Comparison of ENCODE assay signal across 11 cellular contexts in genomic region chr17:3870871-3871306, GRCh38. TPM values are rescaled to one million over a fixed set of nuclear protein-coding genes. Genes with fewer than 3 reads are reported as not detected.
A peak's percentile ranks its signal among the peaks of the same experiment; 100 is the strongest.
DNase-seq lines count a peak whose midpoint lies in the region; ATAC-seq and TF ChIP-seq lines count a peak whose summit lies in the region.
"Had no signal": no experiment of that assay in that cellular context is flagged by ENCODE, and none has a peak within 500 bp of the region (broad histone marks: within the 10 kb centered on the region; RNA-seq: fewer than 3 reads in every experiment).

No MANE protein-coding gene starts in this region.

- H3K4me3 Mint-ChIP-seq in activated naive CD8-positive, alpha-beta T cell: peak overlapping the region; percentile 71
- no peak overlapping the region for H3K4me3 Mint-ChIP-seq in activated naive CD8-positive, alpha-beta T cell treated with anti-CD3 and anti-CD28 coated beads, Interleukin-2, amount 50 U/mL, for 24 hours
- H3K4me3 Mint-ChIP-seq in WTC11: no peak overlapping the region
- H3K4me3 Mint-ChIP-seq: CD14-positive monocyte had no signal

- no peak for ATAC-seq in activated naive CD8-positive, alpha-beta T cell treated with anti-CD3 and anti-CD28 coated beads, Interleukin-2, amount 50 U/mL, for 24 hours
- ATAC-seq in WTC11 (no peak), left cardiac atrium (peak; percentile 90 to 92), HG02973 (IDR thresholded peaks at IDR 0.05; ENCODE audit: unreplicated experiment) (no peak)

- TF ChIP-seq CTCF in WTC11 (IDR thresholded peaks at IDR 0.05) (no peak), transverse colon (IDR thresholded peaks at IDR 0.05) (no peak), prostate gland (IDR thresholded peaks at IDR 0.05) (no peak)

- intact Hi-C loops in left cardiac atrium (cut with DNase I) (no loop called here), transverse colon (cut with DNase I; ENCODE audit: low total_unique reads) (loop anchor here (10.0 kb wide), 1 partner anchor 1396 kb away; no protein-coding TSS in a partner anchor), prostate gland (cut with DNase I) (no loop called here)

- in situ Hi-C loops in transverse colon (cut with MboI; ENCODE audit: low pct_ligation_motif_present in 1 of 4, low pct_unique_long_range_greater_than_20kb in 1 of 4, low sequenced_read_pairs in 3 of 4): no loop called here

- no peaks in the 10 kb centered on the region for H3K27me3 ChIP-seq in transverse colon
- H3K27me3 ChIP-seq in prostate gland (replicated peaks; ENCODE audit: insufficient read depth): no peaks in the 10 kb centered on the region

- CTCF ChIA-PET in WTC11 (lab: Charles Lee): no interaction called here

- H3K36me3 ChIP-seq in transverse colon: peaks cover 0 to 8% (median 0%) of the 10 kb centered on the region in 4 donors
- no peaks in the 10 kb centered on the region for H3K36me3 ChIP-seq in prostate gland

- no peaks in the 10 kb centered on the region for H3K9me3 ChIP-seq in transverse colon
- H3K9me3 ChIP-seq in prostate gland: no peaks in the 10 kb centered on the region

- H3K27ac Mint-ChIP-seq in activated naive CD8-positive, alpha-beta T cell: peak overlapping the region; percentile 88
- no peak overlapping the region for H3K27ac Mint-ChIP-seq in activated naive CD8-positive, alpha-beta T cell treated with anti-CD3 and anti-CD28 coated beads, Interleukin-2, amount 50 U/mL, for 24 hours
- H3K27ac Mint-ChIP-seq in WTC11: peak overlapping the region; percentile 72; the same call in 1 of the 2 replicates

- H3K27ac ChIP-seq in transverse colon (peak overlapping the region in 1 of 4 donors; percentile 10), prostate gland (no peak overlapping the region)

- H3K4me3 ChIP-seq in transverse colon (no peak overlapping the region), prostate gland (no peak overlapping the region)

- H3K4me1 Mint-ChIP-seq in activated naive CD8-positive, alpha-beta T cell (ENCODE audit: low read depth): peaks cover 7% of the 10 kb centered on the region
- H3K4me1 Mint-ChIP-seq in activated naive CD8-positive, alpha-beta T cell treated with anti-CD3 and anti-CD28 coated beads, Interleukin-2, amount 50 U/mL, for 24 hours: no peaks in the 10 kb centered on the region
- no peaks in the 10 kb centered on the region for H3K4me1 Mint-ChIP-seq in WTC11

- H3K9me3 Mint-ChIP-seq in activated naive CD8-positive, alpha-beta T cell (ENCODE audit: low read depth): no peaks in the 10 kb centered on the region
- H3K9me3 Mint-ChIP-seq in activated naive CD8-positive, alpha-beta T cell treated with anti-CD3 and anti-CD28 coated beads, Interleukin-2, amount 50 U/mL, for 24 hours: no peaks in the 10 kb centered on the region
- no peaks in the 10 kb centered on the region for H3K9me3 Mint-ChIP-seq in WTC11

- 37 to 55% methylated on average over 2 to 11 of the region's 11 CpGs for WGBS in transverse colon (ENCODE audit: low coverage in 1 of 2), 2 donors
- WGBS in prostate gland: 31% methylated on average over 11 of the region's 11 CpGs

- H3K27me3 Mint-ChIP-seq in activated naive CD8-positive, alpha-beta T cell: no peaks in the 10 kb centered on the region
- H3K27me3 Mint-ChIP-seq in activated naive CD8-positive, alpha-beta T cell treated with anti-CD3 and anti-CD28 coated beads, Interleukin-2, amount 50 U/mL, for 24 hours: no peaks in the 10 kb centered on the region
- no peaks in the 10 kb centered on the region for H3K27me3 Mint-ChIP-seq in WTC11 (ENCODE audit: low read depth)

- H3K36me3 Mint-ChIP-seq in activated naive CD8-positive, alpha-beta T cell: peaks cover 3% of the 10 kb centered on the region
- H3K36me3 Mint-ChIP-seq in activated naive CD8-positive, alpha-beta T cell treated with anti-CD3 and anti-CD28 coated beads, Interleukin-2, amount 50 U/mL, for 24 hours (ENCODE audit: low read depth): peaks cover 8% of the 10 kb centered on the region
- H3K36me3 Mint-ChIP-seq in WTC11: peaks cover 16% of the 10 kb centered on the region

- peaks cover 0 to 4% (median 0%) of the 10 kb centered on the region in 4 donors for H3K4me1 ChIP-seq in transverse colon
- H3K4me1 ChIP-seq in prostate gland (replicated peaks): no peaks in the 10 kb centered on the region

- POLR2A ChIA-PET in WTC11 (lab: Charles Lee): no interaction called here

- TF ChIP-seq POLR2A in transverse colon (IDR thresholded peaks at IDR 0.05) (no peak), prostate gland (IDR thresholded peaks at IDR 0.05) (no peak)

- no peak for DNase-seq in activated naive CD8-positive, alpha-beta T cell treated with anti-CD3 and anti-CD28 coated beads, Interleukin-2, amount 50 U/mL, for 24 hours
- DNase-seq in WTC11 (ENCODE audit: low spot score): no peak
- DNase-seq in left cardiac atrium: peak; percentile 83
- DNase-seq in transverse colon: peak; percentile 34
- DNase-seq in prostate gland (ENCODE audit: low spot score): no peak
- DNase-seq in hepatic stellate cell (ENCODE audit: low spot score): no peak
- DNase-seq: mesenchymal stem cell; stimulated activated CD4-positive, alpha-beta T cell treated with anti-CD3 and anti-CD28 coated beads, Interleukin-2, amount 100 ng/mL, for 48 hours had no signal

- TF ChIP-seq EP300 in transverse colon (IDR thresholded peaks at IDR 0.05; ENCODE audit: low read depth): no peak

TF ChIP-seq in WTC11, 78 proteins besides CTCF, POLR2A, EP300 and RAD21:
- TF ChIP-seq SMAD3 (CRISPR knock-in tag; IDR thresholded peaks at IDR 0.05; ENCODE audit: borderline replicate concordance) (no peak), HMGXB4 (CRISPR knock-in tag; IDR thresholded peaks at IDR 0.05) (no peak), CREM (CRISPR knock-in tag; IDR thresholded peaks at IDR 0.05) (no peak), SOX15 (CRISPR knock-in tag; IDR thresholded peaks at IDR 0.05) (no peak), HMGA2 (CRISPR knock-in tag; IDR thresholded peaks at IDR 0.05) (no peak), ZMAT4 (CRISPR knock-in tag; IDR thresholded peaks at IDR 0.05) (no peak), ELF4 (CRISPR knock-in tag; IDR thresholded peaks at IDR 0.05; ENCODE audit: low read depth) (no peak), MAX (CRISPR knock-in tag; IDR thresholded peaks at IDR 0.05) (no peak), ERG (CRISPR knock-in tag; IDR thresholded peaks at IDR 0.05) (no peak), GTF2I (CRISPR knock-in tag; conservative IDR thresholded peaks at IDR 0.05) (no peak), NR2C2 (CRISPR knock-in tag; IDR thresholded peaks at IDR 0.05) (no peak), ZNF232 (CRISPR knock-in tag; IDR thresholded peaks at IDR 0.05) (no peak), FOXK1 (CRISPR knock-in tag; IDR thresholded peaks at IDR 0.05) (no peak)

RNA-seq across cellular contexts. Expression of gene CAMKK1, which starts 22.0 kb away (rescaled TPM):
- 8.0 to 9.6 TPM (median 8.7 TPM) in 3 replicates for total RNA-seq in WTC11 (2021)
- 1 to 10 TPM; 4.1 to 5.1 TPM for total RNA-seq in left cardiac atrium
- 10 to 100 TPM in 1 of 4 donors, 1 to 10 TPM in 3; 2.9 to 31.0 (median 5.0) TPM for total RNA-seq in transverse colon
- total RNA-seq in prostate gland: 10 to 100 TPM in 1 of 2 donors, 1 to 10 TPM in 1; 2.0 to 12.8 TPM

RNA-seq across cellular contexts. Expression of gene NCBP3, which starts 24.8 kb away (rescaled TPM):
- total RNA-seq in WTC11 (2021) (48.7 to 51.3 TPM (median 49.6 TPM) in 3 replicates), left cardiac atrium (10 to 100 TPM; 16.3 to 24.4 TPM), transverse colon (10 to 100 TPM; 28.9 to 55.6 (median 45.8) TPM), prostate gland (100 to 1,000 TPM in 1 of 2 donors, 10 to 100 TPM in 1; 14.8 to 370 TPM)

RNA-seq across cellular contexts. Expression of gene P2RX1, which starts 45.4 kb away (rescaled TPM):
- total RNA-seq in WTC11 (2021): 0.07 TPM in 1 of 3 replicates, not detected in the others
- total RNA-seq in left cardiac atrium: 1 to 10 TPM in 1 of 2 donors, under 1 TPM in 1; 0.62 to 3.5 TPM
- 10 to 100 TPM in 1 of 4 donors, 1 to 10 TPM in 2, under 1 TPM in 1; 0.82 to 11.2 (median 7.0) TPM for total RNA-seq in transverse colon
- total RNA-seq in prostate gland: 10 to 100 TPM in 1 of 2 donors, 1 to 10 TPM in 1; 3.8 to 22.5 TPM

Comparison
In these comparisons a context has a peak if more than half of its experiments do, and no peak if none do; other contexts are left out.
1. ATAC-seq: peak in left cardiac atrium (2 of 2); none in activated naive CD8-positive, alpha-beta T cell treated with anti-CD3 and anti-CD28 coated beads, Interleukin-2, amount 50 U/mL, for 24 hours (single experiment), WTC11 (single experiment) and HG02973 (single experiment).
2. DNase-seq: peak in left cardiac atrium (single experiment) and transverse colon (single experiment); none in activated naive CD8-positive, alpha-beta T cell treated with anti-CD3 and anti-CD28 coated beads, Interleukin-2, amount 50 U/mL, for 24 hours (single experiment), WTC11 (single experiment), prostate gland (single experiment) and hepatic stellate cell (single experiment).